In the genomic region with DNA sequence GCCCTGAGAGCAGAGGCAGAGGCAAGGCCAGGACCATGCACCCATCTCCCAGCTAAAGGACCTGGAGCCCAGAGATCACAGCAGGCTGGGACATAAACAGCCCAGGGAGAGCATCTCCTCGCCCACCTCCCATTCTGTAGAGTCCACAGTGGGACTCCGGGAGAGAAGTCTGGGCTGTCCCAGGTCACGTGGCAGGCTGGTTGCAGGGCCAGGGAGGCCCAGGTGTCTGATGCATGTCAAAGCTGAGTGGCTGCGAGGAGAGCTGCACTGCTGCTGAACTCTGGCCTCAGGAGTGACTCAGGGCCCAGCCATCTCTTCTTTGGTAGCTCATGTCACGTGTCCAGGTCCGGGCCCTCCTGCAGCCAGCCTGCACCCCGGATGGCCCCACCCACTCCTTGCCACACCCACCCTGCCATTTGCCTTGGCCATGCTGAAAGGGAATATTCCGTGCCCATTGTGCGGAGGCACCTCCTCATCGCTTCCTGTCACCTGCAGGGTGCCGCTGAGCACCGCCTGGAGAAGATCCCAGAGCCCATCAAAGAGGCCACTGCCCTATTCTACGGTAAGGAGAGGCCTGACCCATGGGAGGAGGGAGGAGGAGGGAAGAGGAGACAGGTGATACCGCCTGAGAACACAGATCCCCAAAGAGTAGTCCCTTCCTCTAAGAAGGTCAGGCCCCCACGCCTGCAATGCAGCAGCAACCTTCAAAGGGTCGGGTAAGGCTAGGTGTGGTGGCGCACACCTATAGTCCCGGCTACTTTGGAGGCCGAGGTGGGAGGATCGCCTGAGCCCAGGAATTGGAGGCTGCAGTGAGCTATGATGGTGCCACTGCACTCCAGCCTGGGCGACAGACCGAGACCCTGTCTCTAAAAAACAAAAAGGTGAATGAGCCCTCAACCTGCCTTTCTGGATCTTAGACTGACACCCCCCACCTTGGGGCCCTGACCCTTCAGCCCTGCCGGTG, we compare ENCODE assay signal across 15 cellular contexts. TPM values are rescaled to one million over a fixed set of nuclear protein-coding genes. Genes with fewer than 3 reads are reported as not detected.
DNase-seq lines count a peak whose midpoint lies in the region; ATAC-seq and TF ChIP-seq lines count a peak whose summit lies in the region.
"Had no signal": no experiment of that assay in that cellular context is flagged by ENCODE, and none has a peak within 500 bp of the region (broad histone marks: within the 10 kb centered on the region; RNA-seq: fewer than 3 reads in every experiment).

No MANE protein-coding gene starts in this region.

- H3K27ac ChIP-seq in AG04450 (ENCODE audit: low read depth, low read length), result no peak overlapping the region
- H3K27ac ChIP-seq in RWPE2 (ENCODE audit: poor library complexity, severe bottlenecking), result peak overlapping the region; percentile 26
- no peak overlapping the region for H3K27ac ChIP-seq in foreskin keratinocyte

- H3K27me3 ChIP-seq in AG04450 (ENCODE audit: control insufficient read depth, insufficient read depth, low read length) (no peaks in the 10 kb centered on the region), RWPE2 (ENCODE audit: insufficient read depth, poor library complexity, severe bottlenecking) (no peaks in the 10 kb centered on the region), foreskin keratinocyte (no peaks in the 10 kb centered on the region)

- CTCF ChIA-PET in AG04450 (lab: Charles Lee), result interaction anchor here (0.7 to 4.3 kb wide), 6 partner anchors 37 to 736 kb away, joined by 3 to 41 read pairs (median 6); no protein-coding TSS in a partner anchor

- no peaks in the 10 kb centered on the region; the same call in 1 of the 2 replicates for H3K27me3 Mint-ChIP-seq in HFFc6 (ENCODE audit: insufficient read depth)
- H3K27me3 Mint-ChIP-seq: activated naive CD8-positive, alpha-beta T cell treated with anti-CD3 and anti-CD28 coated beads for 36 hours; CD4-positive, CD25-positive, alpha-beta regulatory T cell had no signal

- no peaks in the 10 kb centered on the region for H3K36me3 ChIP-seq in RWPE2 (ENCODE audit: low read depth)

- POLR2A ChIA-PET in AG04450 (lab: Yijun Ruan, JAX), result no interaction called here

- no peaks in the 10 kb centered on the region for H3K36me3 Mint-ChIP-seq in HFFc6 (ENCODE audit: low read depth)
- H3K36me3 Mint-ChIP-seq: activated naive CD8-positive, alpha-beta T cell treated with anti-CD3 and anti-CD28 coated beads for 36 hours; CD4-positive, CD25-positive, alpha-beta regulatory T cell had no signal

- H3K4me1 ChIP-seq in RWPE2 (ENCODE audit: insufficient read depth, poor library complexity, severe bottlenecking), result peaks cover 6% of the 10 kb centered on the region
- H3K4me1 ChIP-seq in foreskin keratinocyte, result no peaks in the 10 kb centered on the region

- H3K9me3 ChIP-seq in AG04450 (ENCODE audit: control insufficient read depth, insufficient read depth, low read length) (no peaks in the 10 kb centered on the region), RWPE2 (ENCODE audit: severe bottlenecking) (no peaks in the 10 kb centered on the region)

- no peak overlapping the region for H3K4me3 ChIP-seq in AG04450 (ENCODE audit: low read depth, low read length)
- no peak overlapping the region for H3K4me3 ChIP-seq in RWPE2 (ENCODE audit: severe bottlenecking)
- H3K4me3 ChIP-seq: lung had no signal

- TF ChIP-seq CTCF in AG04450 (IDR thresholded peaks at IDR 0.05; ENCODE audit: low read depth, low read length) (no peak), HFFc6 (IDR thresholded peaks at IDR 0.05) (no peak), RWPE2 (IDR thresholded peaks at IDR 0.05; ENCODE audit: poor library complexity, severe bottlenecking) (no peak), foreskin keratinocyte (conservative IDR thresholded peaks at IDR 0.05) (no peak)

- H3K4me3 Mint-ChIP-seq in HFFc6, result peak overlapping the region; percentile 19; the same call in 1 of the 2 replicates
- H3K4me3 Mint-ChIP-seq: activated naive CD8-positive, alpha-beta T cell treated with anti-CD3 and anti-CD28 coated beads for 36 hours; CD4-positive, CD25-positive, alpha-beta regulatory T cell had no signal

- ATAC-seq in RWPE2 (ENCODE audit: low read depth) (peak; percentile 91), foreskin keratinocyte (peak; percentile 59), HG03175 (IDR thresholded peaks at IDR 0.05; ENCODE audit: unreplicated experiment) (no peak)

- DNase-seq in AG04450 (ENCODE audit: low read depth, low spot score), result peak; percentile 37
- peak; percentile 86 for DNase-seq in HFFc6
- DNase-seq in RWPE2 (ENCODE audit: low spot score), result peak; percentile 96
- peak in 1 of 2 donors; percentile 71 for DNase-seq in foreskin keratinocyte
- DNase-seq in dedifferentiated amniotic fluid mesenchymal stem cell (ENCODE audit: extremely low spot score), result no peak
- DNase-seq in NCI-H748 (lab: John Stamatoyannopoulos, UW; ENCODE audit: unreplicated experiment), result no peak
- DNase-seq in NCI-H2227 (lab: John Stamatoyannopoulos, UW; ENCODE audit: unreplicated experiment), result no peak
- DNase-seq: activated CD4-positive, alpha-beta T cell treated with anti-CD3 and anti-CD28 coated beads, Interleukin-2, amount 50 U/mL, for 1 hour; activated naive CD8-positive, alpha-beta T cell treated with anti-CD3 and anti-CD28 coated beads for 36 hours; CD4-positive, CD25-positive, alpha-beta regulatory T cell; erythroblast; retina; SHP77 treated with DMSO at 0.1 percent for 48 hours had no signal

- no peaks in the 10 kb centered on the region for H3K9me3 Mint-ChIP-seq in HFFc6
- H3K9me3 Mint-ChIP-seq: activated naive CD8-positive, alpha-beta T cell treated with anti-CD3 and anti-CD28 coated beads for 36 hours; CD4-positive, CD25-positive, alpha-beta regulatory T cell had no signal

- peak overlapping the region; percentile 57 for H3K27ac Mint-ChIP-seq in HFFc6
- H3K27ac Mint-ChIP-seq: activated naive CD8-positive, alpha-beta T cell treated with anti-CD3 and anti-CD28 coated beads for 36 hours; CD4-positive, CD25-positive, alpha-beta regulatory T cell had no signal

- peaks cover 19% of the 10 kb centered on the region for H3K4me1 Mint-ChIP-seq in HFFc6 (ENCODE audit: low read depth)

RNA-seq across cellular contexts. Expression of gene SH2B2, which starts 12.6 kb away (rescaled TPM):
- 0.52 and 0.89 TPM in 2 replicates for polyA plus RNA-seq in AG04450 (2011; rRNA removed)
- 0.56 and 0.92 TPM in 2 replicates for polyA minus RNA-seq in AG04450 (2011; rRNA and poly(A)+ RNA removed)
- 1 to 10 TPM; 1.2 to 3.2 (median 1.6) TPM for total RNA-seq in HFFc6 (2021; fragmentation: NEBNext Ultra II Directional; extraction: Animal tissue kit (Norgen Biotek cat#: 25700))
- total RNA-seq in foreskin keratinocyte, result 0.35 and 0.41 TPM in 2 replicates
- polyA plus RNA-seq in foreskin keratinocyte, result 0.45 and 0.48 TPM in 2 replicates

Comparison
In these comparisons a context has a peak if more than half of its experiments do, and no peak if none do; other contexts are left out.
1. DNase-seq: peak in AG04450 (single experiment), HFFc6 (single experiment) and RWPE2 (single experiment); none in dedifferentiated amniotic fluid mesenchymal stem cell (single experiment), NCI-H748 (single experiment) and NCI-H2227 (single experiment).